Comparison of ENCODE assay signal across 8 cellular contexts in the genomic region with DNA sequence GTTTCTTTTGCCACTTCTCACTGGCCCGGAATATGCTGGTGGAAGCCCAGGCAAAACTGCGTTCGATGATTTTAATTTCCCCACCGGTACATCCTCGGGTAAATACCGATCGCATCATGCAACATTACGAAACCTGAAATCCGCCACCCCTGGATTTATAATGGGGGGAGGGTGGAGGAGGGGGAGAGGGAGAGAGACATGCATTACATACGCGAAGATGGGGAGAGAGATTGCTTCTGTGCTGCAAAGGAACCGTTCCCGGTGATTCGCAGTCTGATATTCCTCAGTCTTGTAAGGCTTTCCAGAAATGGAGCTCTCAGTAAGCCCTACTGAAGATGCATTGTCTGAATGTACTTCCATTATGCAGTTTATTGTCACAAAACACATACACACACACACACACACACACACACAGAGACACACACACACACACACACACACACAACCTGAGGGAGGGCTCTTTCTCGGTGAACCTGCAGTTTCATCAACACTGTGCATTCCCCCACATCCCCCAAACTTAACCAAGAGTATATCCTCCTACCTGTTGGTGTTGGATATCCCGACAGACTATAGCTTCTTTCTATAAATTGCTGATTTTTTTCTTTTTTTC. TPM values are rescaled to one million over a fixed set of nuclear protein-coding genes. Genes with fewer than 3 reads are reported as not detected.
A peak's percentile ranks its signal among the peaks of the same experiment; 100 is the strongest.
DNase-seq lines count a peak whose midpoint lies in the region; ATAC-seq and TF ChIP-seq lines count a peak whose summit lies in the region.

No MANE protein-coding gene starts in this region.

- TF ChIP-seq CTCF in Calu3 (IDR thresholded peaks at IDR 0.05; ENCODE audit: unreplicated experiment) (no peak), HFF-Myc (IDR thresholded peaks at IDR 0.05; ENCODE audit: low read depth, low read length, missing control alignments) (no peak), sigmoid colon (IDR thresholded peaks at IDR 0.05) (no peak)

- peak overlapping the region; percentile 64 for H3K4me3 Mint-ChIP-seq in Calu3 (ENCODE audit: low read depth, unreplicated experiment)

- peaks cover 5% of the 10 kb centered on the region for H3K36me3 Mint-ChIP-seq in Calu3 (ENCODE audit: insufficient read depth, unreplicated experiment)

- H3K4me1 Mint-ChIP-seq in Calu3 (ENCODE audit: low read depth, unreplicated experiment), result no peaks in the 10 kb centered on the region

- no peak overlapping the region for H3K27ac ChIP-seq in sigmoid colon

- no TSS peak for BruUV-seq in Calu3 (replicated peaks; lab: Mats Ljungman, UMichigan)

- DNase-seq in Calu3, result no peak
- no peak for DNase-seq in HFF-Myc (ENCODE audit: extremely low read depth, low read depth)
- peak; percentile 44 for DNase-seq in SK-N-DZ (ENCODE audit: low spot score)
- peak; percentile 55 for DNase-seq in fibroblast of peridontal ligament (ENCODE audit: extremely low read depth)
- no peak for DNase-seq in sigmoid colon
- DNase-seq in 8988T, result no peak
- DNase-seq in stimulated activated CD4-positive, alpha-beta T cell treated with anti-CD3 and anti-CD28 coated beads, Interleukin-4, amount 100 ng/mL, for 4 hours, result no peak

- H3K36me3 ChIP-seq in sigmoid colon, result no peaks in the 10 kb centered on the region

- intact Hi-C loops in Calu3 (cut with micrococcal nuclease; ENCODE audit: unreplicated experiment), result no loop called here
- intact Hi-C loops in sigmoid colon (cut with DNase I), result no loop called here

- TF ChIP-seq POLR2A in sigmoid colon (IDR thresholded peaks at IDR 0.05), result no peak

- H3K4me3 ChIP-seq in HFF-Myc (replicated peaks; ENCODE audit: low read depth, low read length) (peak overlapping the region; percentile 52), sigmoid colon (peak overlapping the region; percentile 30 to 54 (median 52))

- no peak overlapping the region for H3K27ac Mint-ChIP-seq in Calu3 (ENCODE audit: unreplicated experiment)

- ATAC-seq in HG02885 (IDR thresholded peaks at IDR 0.05; ENCODE audit: poor library complexity, unreplicated experiment), result no peak

- no peaks in the 10 kb centered on the region for H3K27me3 ChIP-seq in sigmoid colon

- TF ChIP-seq EP300 in sigmoid colon (IDR thresholded peaks at IDR 0.05), result no peak

- CTCF ChIA-PET in Calu3 (lab: Charles Lee), result interaction anchor here (0.6 to 1.2 kb wide), 5 partner anchors 8 to 203 kb away, joined by 3 to 4 read pairs (median 3); no protein-coding TSS in a partner anchor

- H3K9me3 Mint-ChIP-seq in Calu3 (ENCODE audit: low read depth, unreplicated experiment), result no peaks in the 10 kb centered on the region

- H3K4me1 ChIP-seq in sigmoid colon, result peaks cover 0 to 18% (median 10%) of the 10 kb centered on the region in 4 donors

- WGBS in sigmoid colon, 2 donors, result 28 to 31% methylated on average over 16 of the region's 16 CpGs

- H3K9me3 ChIP-seq in sigmoid colon, result no peaks in the 10 kb centered on the region

- H3K27me3 Mint-ChIP-seq in Calu3 (ENCODE audit: unreplicated experiment), result no peaks in the 10 kb centered on the region

RNA-seq across cellular contexts. Expression of a gene that starts 0.7 kb away (rescaled TPM):
- not detected in 2 replicates for total RNA-seq in Calu3 (2022)
- polyA plus RNA-seq in SK-N-DZ (2014; cell fraction: cytosol; rRNA removed), result 4.8 and 5.3 TPM in 2 replicates
- polyA plus RNA-seq in SK-N-DZ (2014; cell fraction: nucleus; rRNA removed), result 1.6 and 3.1 TPM in 2 replicates
- total RNA-seq in sigmoid colon, result 1 to 10 TPM in 2 of 4 donors, under 1 TPM in 2; 0.16 to 6.1 (median 0.67) TPM
- under 1 TPM in 2 of 3 donors, not detected in 1; 0.41 to 0.46 TPM for polyA plus RNA-seq in sigmoid colon

RNA-seq across cellular contexts. Expression of a gene that starts 32.5 kb away (rescaled TPM):
- total RNA-seq in Calu3 (2022) (35.9 and 42.2 TPM in 2 replicates), sigmoid colon (10 to 100 TPM; 46.2 to 79.0 (median 57.7) TPM)
- polyA plus RNA-seq in SK-N-DZ (2014; cell fraction: cytosol; rRNA removed), result 60.7 and 89.9 TPM in 2 replicates
- 62.6 and 67.6 TPM in 2 replicates for polyA plus RNA-seq in SK-N-DZ (2014; cell fraction: nucleus; rRNA removed)
- 10 to 100 TPM; 37.0 to 76.1 (median 54.1) TPM for polyA plus RNA-seq in sigmoid colon

Comparison
In these comparisons a context has a peak if more than half of its experiments do, and no peak if none do; other contexts are left out.
1. DNase-seq: peak in SK-N-DZ (single experiment) and fibroblast of peridontal ligament (single experiment); none in Calu3 (single experiment), HFF-Myc (single experiment), sigmoid colon (single experiment), 8988T (single experiment) and stimulated activated CD4-positive, alpha-beta T cell treated with anti-CD3 and anti-CD28 coated beads, Interleukin-4, amount 100 ng/mL, for 4 hours (0 of 2).